Comparison of ENCODE assay signal across 25 cellular contexts in the genomic region with DNA sequence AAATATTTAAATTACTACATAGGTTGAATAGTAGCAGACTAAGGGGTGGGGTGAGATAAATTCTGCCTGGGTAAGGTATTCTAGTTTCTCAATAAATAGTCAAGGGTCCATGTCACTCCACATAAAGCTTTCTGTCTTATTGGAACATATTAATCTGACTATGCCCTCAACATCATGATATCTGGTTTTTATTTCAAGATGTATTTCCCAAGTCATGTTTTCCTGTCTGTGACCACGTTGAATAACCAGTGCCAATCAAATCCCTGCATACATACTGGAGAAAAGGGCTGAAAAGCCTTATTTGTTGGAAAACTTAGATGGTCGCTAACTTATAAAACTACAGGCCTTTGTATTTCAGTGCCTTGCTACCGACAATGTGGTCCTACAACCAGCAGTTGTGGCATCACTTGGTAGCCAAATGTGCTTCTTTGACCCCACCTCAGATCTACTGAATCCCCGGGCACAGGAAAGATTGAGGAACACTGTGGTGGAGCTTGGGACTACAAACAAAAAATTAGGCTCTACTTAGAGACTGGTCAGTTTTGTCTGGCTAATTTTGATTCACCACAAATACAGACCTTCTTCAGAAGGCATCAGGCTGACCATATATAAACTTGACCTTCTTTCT. TPM values are rescaled to one million over a fixed set of nuclear protein-coding genes. Genes with fewer than 3 reads are reported as not detected.
DNase-seq lines count a peak whose midpoint lies in the region; ATAC-seq and TF ChIP-seq lines count a peak whose summit lies in the region.
"Had no signal": no experiment of that assay in that cellular context is flagged by ENCODE, and none has a peak within 500 bp of the region (broad histone marks: within the 10 kb centered on the region; RNA-seq: fewer than 3 reads in every experiment).

No MANE protein-coding gene starts in this region.

- H3K9me3 ChIP-seq in breast epithelium (no peaks in the 10 kb centered on the region), gastroesophageal sphincter (no peaks in the 10 kb centered on the region), sigmoid colon (no peaks in the 10 kb centered on the region), uterus (no peaks in the 10 kb centered on the region)
- H3K9me3 ChIP-seq: BLaER1 treated with 17β-estradiol and CSF1 and Interleukin-3, amounts not matched to agents 10 nM and 100 nM; Caco-2; SJSA1 had no signal

- DNase-seq in breast epithelium (ENCODE audit: low spot score in 2 of 2) (no peak), MCF 10A (ENCODE audit: unreplicated experiment) (no peak), sigmoid colon (no peak), uterus (no peak), UCSD-AML1 (lab: John Stamatoyannopoulos, UW; ENCODE audit: unreplicated experiment) (no peak)
- DNase-seq: Caco-2; CD4-positive, alpha-beta memory T cell; DND-41; GOT3; HCEC 1CT; MM.1S; NCI-H1092; NCI-H1436 treated with DMSO at 0.1 percent for 48 hours; NCI-H1930; NCI-H226; NCI-H510A treated with DMSO at 0.1 percent for 48 hours; NCI-H774 had no signal

- TF ChIP-seq CTCF in breast epithelium (IDR thresholded peaks at IDR 0.05), result no peak
- TF ChIP-seq CTCF in MCF 10A (IDR thresholded peaks at IDR 0.05; ENCODE audit: unreplicated experiment), result no peak
- no peak for TF ChIP-seq CTCF in gastroesophageal sphincter (IDR thresholded peaks at IDR 0.05)
- no peak for TF ChIP-seq CTCF in sigmoid colon (IDR thresholded peaks at IDR 0.05)
- no peak for TF ChIP-seq CTCF in uterus (IDR thresholded peaks at IDR 0.05)

- POLR2A ChIA-PET in MCF 10A (lab: Yijun Ruan, JAX), result no interaction called here

- 80 to 90% methylated on average over 1 to 4 of the region's 4 CpGs for WGBS in gastroesophageal sphincter (ENCODE audit: low coverage in 1 of 2), 2 donors
- 94 to 95% methylated on average over 4 of the region's 4 CpGs for WGBS in sigmoid colon, 2 donors

- H3K4me1 Mint-ChIP-seq in MCF 10A (ENCODE audit: insufficient read depth, unreplicated experiment), result no peaks in the 10 kb centered on the region
- H3K4me1 Mint-ChIP-seq: CD4-positive, alpha-beta memory T cell had no signal

- H3K4me1 ChIP-seq in breast epithelium (no peaks in the 10 kb centered on the region), gastroesophageal sphincter (no peaks in the 10 kb centered on the region), sigmoid colon (peaks cover 0 to 19% (median 9%) of the 10 kb centered on the region in 4 donors), uterus (no peaks in the 10 kb centered on the region)
- H3K4me1 ChIP-seq: BLaER1 treated with 17β-estradiol and CSF1 and Interleukin-3, amounts not matched to agents 10 nM and 100 nM; Caco-2; SJSA1 had no signal

- H3K27ac Mint-ChIP-seq in MCF 10A (ENCODE audit: low read depth, unreplicated experiment), result no peak overlapping the region
- H3K27ac Mint-ChIP-seq: CD4-positive, alpha-beta memory T cell had no signal

- no TSS peak for BruUV-seq in MCF 10A (replicated peaks; lab: Mats Ljungman, UMichigan)

- TF ChIP-seq EP300 in gastroesophageal sphincter (IDR thresholded peaks at IDR 0.05), result no peak
- no peak for TF ChIP-seq EP300 in sigmoid colon (IDR thresholded peaks at IDR 0.05)

- TF ChIP-seq POLR2A in breast epithelium (IDR thresholded peaks at IDR 0.05) (no peak), gastroesophageal sphincter (IDR thresholded peaks at IDR 0.05) (no peak), sigmoid colon (IDR thresholded peaks at IDR 0.05) (no peak), uterus (IDR thresholded peaks at IDR 0.05) (no peak)

- H3K27ac ChIP-seq in breast epithelium (peak overlapping the region; percentile 10 to 62), gastroesophageal sphincter (peak overlapping the region in 3 of 4 donors; percentile 20 to 45 (median 29)), sigmoid colon (peak overlapping the region in 3 of 4 donors; percentile 36 to 61 (median 38)), uterus (peak overlapping the region; percentile 61 to 64)
- H3K27ac ChIP-seq: 22Rv1; BLaER1 treated with 17β-estradiol and CSF1 and Interleukin-3, amounts not matched to agents 10 nM and 100 nM; SJSA1 had no signal

- H3K9me3 Mint-ChIP-seq in MCF 10A (ENCODE audit: unreplicated experiment), result no peaks in the 10 kb centered on the region

- CTCF ChIA-PET in MCF 10A (lab: Yijun Ruan, JAX), result interaction anchor here (0.8 kb wide), 2 partner anchors 68 to 109 kb away, joined by 3 read pairs; no protein-coding TSS in a partner anchor

- H3K36me3 ChIP-seq in breast epithelium (no peaks in the 10 kb centered on the region), gastroesophageal sphincter (peaks cover 0 to 14% of the 10 kb centered on the region in 2 donors), sigmoid colon (peaks cover 12 to 84% (median 22%) of the 10 kb centered on the region in 4 donors), uterus (no peaks in the 10 kb centered on the region)
- H3K36me3 ChIP-seq: BLaER1 treated with 17β-estradiol and CSF1 and Interleukin-3, amounts not matched to agents 10 nM and 100 nM; SJSA1 had no signal

- ATAC-seq in gastroesophageal sphincter (no peak), esophagus mucosa (no peak), GM21529 (IDR thresholded peaks at IDR 0.05; ENCODE audit: unreplicated experiment) (no peak)
- ATAC-seq: K562, Panc1 had no signal

- intact Hi-C loops in breast epithelium (cut with DNase I; ENCODE audit: low total_unique reads) (no loop called here), MCF 10A (cut with micrococcal nuclease) (no loop called here), sigmoid colon (cut with DNase I) (no loop called here), uterus (cut with DNase I; ENCODE audit: low total_unique reads) (no loop called here)

- no peaks in the 10 kb centered on the region for H3K36me3 Mint-ChIP-seq in MCF 10A (ENCODE audit: insufficient read depth, unreplicated experiment)
- H3K36me3 Mint-ChIP-seq: CD4-positive, alpha-beta memory T cell had no signal

- H3K4me3 Mint-ChIP-seq in MCF 10A (ENCODE audit: unreplicated experiment), result no peak overlapping the region
- H3K4me3 Mint-ChIP-seq: CD4-positive, alpha-beta memory T cell had no signal

- no peak overlapping the region for H3K4me3 ChIP-seq in breast epithelium
- no peak overlapping the region for H3K4me3 ChIP-seq in gastroesophageal sphincter
- H3K4me3 ChIP-seq in sigmoid colon, result no peak overlapping the region
- no peak overlapping the region for H3K4me3 ChIP-seq in uterus
- H3K4me3 ChIP-seq: BLaER1 treated with 17β-estradiol and CSF1 and Interleukin-3, amounts not matched to agents 10 nM and 100 nM; K562; SJSA1 had no signal

- peaks cover 38% of the 10 kb centered on the region for H3K27me3 Mint-ChIP-seq in MCF 10A (ENCODE audit: insufficient read depth, unreplicated experiment)

- no peaks in the 10 kb centered on the region for H3K27me3 ChIP-seq in breast epithelium
- no peaks in the 10 kb centered on the region for H3K27me3 ChIP-seq in gastroesophageal sphincter
- no peaks in the 10 kb centered on the region for H3K27me3 ChIP-seq in sigmoid colon
- no peaks in the 10 kb centered on the region for H3K27me3 ChIP-seq in uterus
- H3K27me3 ChIP-seq: BLaER1 treated with 17β-estradiol and CSF1 and Interleukin-3, amounts not matched to agents 10 nM and 100 nM; SJSA1 had no signal

RNA-seq across cellular contexts. Expression of a gene that starts 39.4 kb away (rescaled TPM):
- total RNA-seq in breast epithelium (100 to 1,000 TPM in 1 of 3 donors, 10 to 100 TPM in 2; 67.2 to 233 (median 80.1) TPM), MCF 10A (2022) (not detected in 2 replicates), gastroesophageal sphincter (100 to 1,000 TPM in 1 of 4 donors, 10 to 100 TPM in 3; 49.2 to 118 (median 83.9) TPM), sigmoid colon (100 to 1,000 TPM; 241 to 353 (median 300) TPM), uterus (100 to 1,000 TPM in 3 of 4 donors, 10 to 100 TPM in 1; 87.9 to 287 (median 166) TPM), esophagus mucosa (3.3 TPM)
- 100 to 1,000 TPM in 2 of 3 donors, 10 to 100 TPM in 1; 52.6 to 186 (median 166) TPM for polyA plus RNA-seq in sigmoid colon
- total RNA-seq: SJSA1 had no signal
- polyA plus RNA-seq: CD4-positive, alpha-beta memory T cell had no signal

Comparison
In these comparisons a context has a peak if more than half of its experiments do, and no peak if none do; other contexts are left out.
1. RNA of a gene that starts 39.4 kb away (total RNA-seq): 241 to 353 TPM in sigmoid colon, 87.9 to 287 TPM in uterus, 49.2 to 118 TPM in gastroesophageal sphincter and 67.2 to 233 TPM in breast epithelium; 3.3 TPM in esophagus mucosa (single experiment) and not detected in MCF 10A; every median in the first group is over 10 times any median in the second.
2. Peak in every context shown above with its lines, with median percentiles within 50 percentile points of each other: H3K27ac ChIP-seq.